Comparison of ENCODE assay signal across 8 cellular contexts in the genomic region with DNA sequence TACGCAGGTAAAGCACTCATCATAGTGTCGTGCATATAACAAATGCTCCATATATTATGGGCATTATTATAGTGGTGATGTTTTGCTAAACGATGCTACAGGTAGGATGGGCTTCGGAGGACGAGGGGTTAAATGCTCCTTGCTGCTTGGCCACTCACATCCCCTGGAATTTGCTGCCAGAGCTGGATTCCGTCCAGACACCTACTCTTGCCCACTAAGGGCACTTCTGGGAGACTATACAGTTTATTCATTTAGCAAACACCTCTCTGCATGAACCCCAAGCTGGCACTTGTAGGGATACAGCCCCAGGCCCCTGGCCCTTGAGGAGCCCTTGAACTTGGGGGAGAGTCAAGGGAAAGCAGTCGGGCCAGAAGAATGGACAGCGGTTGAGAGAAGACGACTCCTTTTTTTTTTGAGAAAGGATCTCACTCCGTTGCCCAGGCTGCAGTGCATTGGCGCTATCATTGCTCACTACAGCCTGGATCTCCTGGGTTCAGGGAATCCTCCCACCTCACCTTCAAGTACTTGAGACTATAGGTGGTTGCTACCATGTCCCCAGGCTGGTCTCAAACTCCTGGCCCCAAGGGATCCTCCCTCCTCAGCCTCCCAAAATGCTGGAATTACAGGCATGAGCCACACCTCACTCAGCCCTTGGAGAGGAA. TPM values are rescaled to one million over a fixed set of nuclear protein-coding genes. Genes with fewer than 3 reads are reported as not detected.
DNase-seq lines count a peak whose midpoint lies in the region; ATAC-seq and TF ChIP-seq lines count a peak whose summit lies in the region.

No MANE protein-coding gene starts in this region.

- intact Hi-C loops in body of pancreas (cut with DNase I) (no loop called here), sciatic nerve (cut with DNase I) (no loop called here)

- no peak for TF ChIP-seq POLR2A in body of pancreas (IDR thresholded peaks at IDR 0.05)

- H3K27ac ChIP-seq in 22Rv1 (peak overlapping the region; percentile 97), GM23338 (ENCODE audit: low read depth) (peak overlapping the region; percentile 84), body of pancreas (peak overlapping the region; percentile 42 to 95 (median 82)), muscle layer of duodenum (ENCODE audit: low read length) (peak overlapping the region; percentile 88)

- H3K27me3 ChIP-seq in GM23338 (ENCODE audit: insufficient read depth) (no peaks in the 10 kb centered on the region), body of pancreas (no peaks in the 10 kb centered on the region), muscle layer of duodenum (ENCODE audit: low read depth, low read length) (no peaks in the 10 kb centered on the region)

- H3K9me3 ChIP-seq in body of pancreas (no peaks in the 10 kb centered on the region), muscle layer of duodenum (ENCODE audit: control insufficient read depth in 1 of 2, low read length in 2 of 2) (no peaks in the 10 kb centered on the region)

- H3K4me2 ChIP-seq in GM23338 = peak overlapping the region; percentile 75

- TF ChIP-seq CTCF in 22Rv1 (IDR thresholded peaks at IDR 0.05) = no peak
- TF ChIP-seq CTCF in GM23338 (conservative IDR thresholded peaks at IDR 0.05; ENCODE audit: low read depth in 2 of 2) = no peak
- TF ChIP-seq CTCF in body of pancreas (IDR thresholded peaks at IDR 0.05) = no peak

- peak overlapping the region; percentile 95 for H3K4me3 Mint-ChIP-seq in GM23338

- WGBS in body of pancreas, 2 donors = 58 to 60% methylated on average over 10 to 11 of the region's 11 CpGs

- peaks cover 37% of the 10 kb centered on the region for H3F3A ChIP-seq in GM23338 (replicated peaks; ENCODE audit: low read depth)

- H3K79me2 ChIP-seq in GM23338 (replicated peaks; ENCODE audit: insufficient read depth) = peaks cover 10% of the 10 kb centered on the region

- H3K4me1 Mint-ChIP-seq in GM23338 = peaks cover 36% of the 10 kb centered on the region

- peaks cover 29% of the 10 kb centered on the region for H3K27me3 Mint-ChIP-seq in GM23338 (ENCODE audit: insufficient read depth, low read depth, poor library complexity)

- no peaks in the 10 kb centered on the region for H3K9me2 ChIP-seq in GM23338 (ENCODE audit: insufficient read depth)

- no peak for DNase-seq in GM23338 (ENCODE audit: low spot score)
- DNase-seq in body of pancreas = peak in 1 of 4 donors; percentile 21
- DNase-seq in sciatic nerve (ENCODE audit: low spot score) = no peak
- DNase-seq in AG20443 (ENCODE audit: low spot score) = no peak
- no peak for DNase-seq in central memory CD4-positive, alpha-beta T cell
- no peak for DNase-seq in NCI-H187 (lab: John Stamatoyannopoulos, UW)

- H3K27ac Mint-ChIP-seq in GM23338 = no peak overlapping the region

- no peak for ATAC-seq in GM23338
- no peak for ATAC-seq in body of pancreas
- ATAC-seq in sciatic nerve = no peak

- H3K4me1 ChIP-seq in GM23338 (ENCODE audit: insufficient read depth) (peaks cover 37% of the 10 kb centered on the region), body of pancreas (peaks cover 48% of the 10 kb centered on the region), muscle layer of duodenum (ENCODE audit: control insufficient read depth in 1 of 2, insufficient read depth in 2 of 2, low read length in 2 of 2) (peaks cover 13 to 40% of the 10 kb centered on the region in 2 donors)

- H3K36me3 Mint-ChIP-seq in GM23338 (ENCODE audit: low read depth) = peaks cover 7% of the 10 kb centered on the region

- H3K9me3 Mint-ChIP-seq in GM23338 = no peaks in the 10 kb centered on the region; the same call in 1 of the 3 replicates

- H3K4me3 ChIP-seq in GM23338 (peak overlapping the region; percentile 38; the same call in 1 of the 2 replicates), body of pancreas (no peak overlapping the region), muscle layer of duodenum (ENCODE audit: low read depth in 1 of 2, low read length in 2 of 2) (no peak overlapping the region)

- H3K36me3 ChIP-seq in GM23338 (ENCODE audit: insufficient read depth) (no peaks in the 10 kb centered on the region), body of pancreas (replicated peaks in 1 of 2; ENCODE audit: insufficient read depth in 1 of 2, low read depth in 2 of 2) (no peaks in the 10 kb centered on the region), muscle layer of duodenum (ENCODE audit: control insufficient read depth in 1 of 2, insufficient read depth in 2 of 2, low read length in 2 of 2) (no peaks in the 10 kb centered on the region)

- peaks cover 3% of the 10 kb centered on the region; the same call in 1 of the 2 replicates for H4K20me1 ChIP-seq in GM23338 (replicated peaks; ENCODE audit: insufficient read depth)

- no peak overlapping the region for H2AFZ ChIP-seq in GM23338

TF ChIP-seq in GM23338, 12 proteins besides CTCF, POLR2A, EP300 and RAD21 (continues in another document):
- no peak for TF ChIP-seq ETS1 (IDR thresholded peaks at IDR 0.05)
- no peak for TF ChIP-seq STAT1 (IDR thresholded peaks at IDR 0.05; ENCODE audit: unreplicated experiment)

RNA-seq across cellular contexts. Expression of gene MRPL34, which starts 1.2 kb away (rescaled TPM):
- 59.9 and 70.6 TPM in 2 replicates for total RNA-seq in GM23338 (2014; rRNA removed; shearing (Covaris generic))
- polyA plus RNA-seq in GM23338 (2016; fragmentation: Nextera tagmentation; extraction: Ambion mirVana) = 266 and 280 TPM in 2 replicates
- total RNA-seq in body of pancreas (100 to 1,000 TPM in 1 of 2 donors, 10 to 100 TPM in 1; 47.7 to 152 TPM), sciatic nerve (55.0 TPM)

RNA-seq across cellular contexts. Expression of gene ABHD8, which starts 1.3 kb away (rescaled TPM):
- 11.4 and 16.5 TPM in 2 replicates for total RNA-seq in GM23338 (2014; rRNA removed; shearing (Covaris generic))
- 5.0 and 5.5 TPM in 2 replicates for polyA plus RNA-seq in GM23338 (2016; fragmentation: Nextera tagmentation; extraction: Ambion mirVana)
- total RNA-seq in body of pancreas (10 to 100 TPM; 10.2 to 12.2 TPM), sciatic nerve (14.9 TPM)

RNA-seq across cellular contexts. Expression of gene DDA1, which starts 4.8 kb away (rescaled TPM):
- 28.2 and 34.6 TPM in 2 replicates for total RNA-seq in GM23338 (2014; rRNA removed; shearing (Covaris generic))
- 107 and 112 TPM in 2 replicates for polyA plus RNA-seq in GM23338 (2016; fragmentation: Nextera tagmentation; extraction: Ambion mirVana)
- total RNA-seq in body of pancreas (1 to 10 TPM; 3.3 to 6.2 TPM), sciatic nerve (29.4 TPM)

RNA-seq across cellular contexts. Expression of gene ANKLE1, which starts 22.8 kb away (rescaled TPM):
- 20.2 and 50.1 TPM in 2 replicates for total RNA-seq in GM23338 (2014; rRNA removed; shearing (Covaris generic))
- polyA plus RNA-seq in GM23338 (2016; fragmentation: Nextera tagmentation; extraction: Ambion mirVana) = 9.1 and 11.2 TPM in 2 replicates
- under 1 TPM in 1 of 2 donors, not detected in 1; 0.33 TPM for total RNA-seq in body of pancreas
- 1.7 TPM for total RNA-seq in sciatic nerve

RNA-seq across cellular contexts. Expression of gene ANO8, which starts 30.1 kb away (rescaled TPM):
- 14.4 and 24.9 TPM in 2 replicates for total RNA-seq in GM23338 (2014; rRNA removed; shearing (Covaris generic))
- 4.3 and 4.5 TPM in 2 replicates for polyA plus RNA-seq in GM23338 (2016; fragmentation: Nextera tagmentation; extraction: Ambion mirVana)
- total RNA-seq in body of pancreas = 10 to 100 TPM in 1 of 2 donors, 1 to 10 TPM in 1; 7.0 to 16.5 TPM
- 14.8 TPM for total RNA-seq in sciatic nerve
